8 cellular contexts compared by ENCODE assay signal in genomic region chr16:27242868-27243590, GRCh38. TPM values are rescaled to one million over a fixed set of nuclear protein-coding genes. Genes with fewer than 3 reads are reported as not detected.
DNase-seq lines count a peak whose midpoint lies in the region; ATAC-seq and TF ChIP-seq lines count a peak whose summit lies in the region.

No MANE protein-coding gene starts in this region.

- CTCF ChIA-PET in activated CD4-positive, alpha-beta memory T cell treated with anti-CD3 and anti-CD28 coated beads for 36 hours (lab: Charles Lee) = interaction anchor here (1.6 to 3.7 kb wide), 2 partner anchors 8 to 11 kb away, joined by 3 to 26 read pairs; no protein-coding TSS in a partner anchor

- H3K9me3 Mint-ChIP-seq in CD14-positive monocyte = peaks cover 7 to 13% (median 11%) of the 10 kb centered on the region in 7 donors
- no peaks in the 10 kb centered on the region for H3K9me3 Mint-ChIP-seq in activated CD4-positive, alpha-beta memory T cell treated with anti-CD3 and anti-CD28 coated beads for 36 hours

- H3K4me1 Mint-ChIP-seq in CD14-positive monocyte = peaks cover 59% of the 10 kb centered on the region
- H3K4me1 Mint-ChIP-seq in activated CD4-positive, alpha-beta memory T cell treated with anti-CD3 and anti-CD28 coated beads for 36 hours (ENCODE audit: low read depth) = peaks cover 80% of the 10 kb centered on the region

- ATAC-seq in HG03432 (IDR thresholded peaks at IDR 0.05; ENCODE audit: unreplicated experiment) (peak; percentile 72), omental fat pad (ENCODE audit: low FRiP score) (no peak)

- intact Hi-C loops in CD14-positive monocyte (cut with micrococcal nuclease) = no loop called here
- intact Hi-C loops in activated CD4-positive, alpha-beta memory T cell treated with anti-CD3 and anti-CD28 coated beads for 36 hours (cut with micrococcal nuclease) = no loop called here

- peaks cover 3% of the 10 kb centered on the region for H3K36me3 ChIP-seq in HAP-1 (replicated peaks)

- H3K4me3 ChIP-seq in fibroblast of the aortic adventitia (ENCODE audit: low read depth, low read length) = no peak overlapping the region
- H3K4me3 ChIP-seq in HAP-1 = no peak overlapping the region

- no peaks in the 10 kb centered on the region for H3K9me3 ChIP-seq in HAP-1

- peaks cover 0 to 5% (median 2%) of the 10 kb centered on the region in 3 donors for H3K27me3 Mint-ChIP-seq in CD14-positive monocyte (ENCODE audit: low read depth in 3 of 3)
- H3K27me3 Mint-ChIP-seq in activated CD4-positive, alpha-beta memory T cell treated with anti-CD3 and anti-CD28 coated beads for 36 hours = no peaks in the 10 kb centered on the region

- TF ChIP-seq CTCF in CD14-positive monocyte (IDR thresholded peaks at IDR 0.05) (no peak), fibroblast of the aortic adventitia (IDR thresholded peaks at IDR 0.05; ENCODE audit: insufficient read depth, low read length) (no peak), omental fat pad (IDR thresholded peaks at IDR 0.05) (no peak)

- H3K27me3 ChIP-seq in HAP-1 (ENCODE audit: low read depth) = no peaks in the 10 kb centered on the region

- peaks cover 34 to 46% of the 10 kb centered on the region in 2 donors for H3K36me3 Mint-ChIP-seq in CD14-positive monocyte
- peaks cover 22% of the 10 kb centered on the region for H3K36me3 Mint-ChIP-seq in activated CD4-positive, alpha-beta memory T cell treated with anti-CD3 and anti-CD28 coated beads for 36 hours

- in situ Hi-C loops in HAP-1 (cut with MboI; ENCODE audit: low sequenced_read_pairs) = loop anchor here (25.0 kb wide), 1 partner anchor 219 kb away; no protein-coding TSS in a partner anchor

- DNase-seq in CD14-positive monocyte (ENCODE audit: low spot score) = peak; percentile 74
- peak; percentile 23 for DNase-seq in activated CD4-positive, alpha-beta memory T cell treated with anti-CD3 and anti-CD28 coated beads for 36 hours
- peak; percentile 88 for DNase-seq in fibroblast of the aortic adventitia (ENCODE audit: low read depth)
- peak; percentile 21 for DNase-seq in omental fat pad (ENCODE audit: low spot score)
- no peak for DNase-seq in GDM1 (lab: John Stamatoyannopoulos, UW)
- no peak for DNase-seq in NCI-H524 (lab: John Stamatoyannopoulos, UW)
- DNase-seq in HAP-1 (ENCODE audit: low spot score in 2 of 2) = no peak

- H3K4me1 ChIP-seq in HAP-1 = no peaks in the 10 kb centered on the region

- POLR2A ChIA-PET in activated CD4-positive, alpha-beta memory T cell treated with anti-CD3 and anti-CD28 coated beads for 36 hours (lab: Charles Lee) = interaction anchor here (0.7 kb wide), 1 partner anchor 72 kb away, joined by 3 read pairs; no protein-coding TSS in a partner anchor

- H3K27ac Mint-ChIP-seq in CD14-positive monocyte = peak overlapping the region; percentile 50 to 93 (median 84)
- no peak overlapping the region for H3K27ac Mint-ChIP-seq in activated CD4-positive, alpha-beta memory T cell treated with anti-CD3 and anti-CD28 coated beads for 36 hours

- H3K4me3 Mint-ChIP-seq in CD14-positive monocyte = peak overlapping the region; percentile 67 to 88
- H3K4me3 Mint-ChIP-seq in activated CD4-positive, alpha-beta memory T cell treated with anti-CD3 and anti-CD28 coated beads for 36 hours = no peak overlapping the region

RNA-seq across cellular contexts. Expression of gene NSMCE1, which starts 25.5 kb away (rescaled TPM):
- 10 to 100 TPM; 82.6 to 85.2 TPM for polyA plus RNA-seq in CD14-positive monocyte
- 100 to 1,000 TPM; 120 to 121 TPM for total RNA-seq in activated CD4-positive, alpha-beta memory T cell treated with anti-CD3 and anti-CD28 coated beads for 36 hours
- total RNA-seq in fibroblast of the aortic adventitia (ENCODE audit: low replicate concordance) = 97.7 and 113 TPM in 2 replicates
- total RNA-seq in omental fat pad = 10 to 100 TPM; 30.3 to 53.0 (median 43.9) TPM

RNA-seq across cellular contexts. Expression of gene KDM8, which starts 39.7 kb away (rescaled TPM):
- polyA plus RNA-seq in CD14-positive monocyte = 1 to 10 TPM in 1 of 2 donors, under 1 TPM in 1; 0.40 to 1.5 TPM
- 1 to 10 TPM; 8.7 to 9.7 TPM for total RNA-seq in activated CD4-positive, alpha-beta memory T cell treated with anti-CD3 and anti-CD28 coated beads for 36 hours
- 3.3 TPM in 2 replicates for total RNA-seq in fibroblast of the aortic adventitia (ENCODE audit: low replicate concordance)
- total RNA-seq in omental fat pad = 1 to 10 TPM; 2.0 to 4.6 (median 2.6) TPM

Comparison
In these comparisons a context has a peak if more than half of its experiments do, and no peak if none do; other contexts are left out.
1. DNase-seq: peak in CD14-positive monocyte (single experiment), activated CD4-positive, alpha-beta memory T cell treated with anti-CD3 and anti-CD28 coated beads for 36 hours (single experiment), fibroblast of the aortic adventitia (single experiment) and omental fat pad (single experiment); none in GDM1 (single experiment), NCI-H524 (0 of 2) and HAP-1 (0 of 2).